Comparison of ENCODE assay signal across 1 cellular context in genomic region chr11:30244255-30244654, GRCh38.
TF ChIP-seq lines count a peak whose summit lies in the region.

No MANE protein-coding gene starts in this region.

TF ChIP-seq in GM23338, 12 proteins besides CTCF, POLR2A, EP300 and RAD21 (continued from another document):
- TF ChIP-seq POLR2AphosphoS5 (IDR thresholded peaks at IDR 0.05; ENCODE audit: low read depth) (no peak), EZH2 (IDR thresholded peaks at IDR 0.05; ENCODE audit: low read depth, unreplicated experiment) (no peak), CREB1 (CRISPR knock-in tag; IDR thresholded peaks at IDR 0.05; ENCODE audit: low read depth) (no peak), EZH2phosphoT487 (IDR thresholded peaks at IDR 0.05; ENCODE audit: unreplicated experiment) (no peak), ZNF114 (CRISPR knock-in tag; IDR thresholded peaks at IDR 0.05) (no peak), JUNB (IDR thresholded peaks at IDR 0.05; ENCODE audit: unreplicated experiment) (no peak), ZNF331 (CRISPR knock-in tag; IDR thresholded peaks at IDR 0.05; ENCODE audit: low read depth) (no peak), REST (IDR thresholded peaks at IDR 0.05; ENCODE audit: unreplicated experiment) (no peak)
